In genomic region chr1:153977250-153978240, GRCh38 we compare ENCODE assay signal across 8 cellular contexts. TPM values are rescaled to one million over a fixed set of nuclear protein-coding genes. Genes with fewer than 3 reads are reported as not detected.
DNase-seq lines count a peak whose midpoint lies in the region; ATAC-seq and TF ChIP-seq lines count a peak whose summit lies in the region.

Gene JTB, minus strand, starts transcription at chr1:153977674. Its CDS starts 422 bp downstream, at chr1:153977252.

- H3K27ac ChIP-seq in stomach smooth muscle (ENCODE audit: low read length): peak within 1 kb of the TSS; percentile 78

- H3K9me3 ChIP-seq in stomach smooth muscle (ENCODE audit: control insufficient read depth in 2 of 2, low read length in 2 of 2): no peaks in the 10 kb centered on the region

- H3K4me1 Mint-ChIP-seq in nephron progenitor cell: peaks cover 31% of the 10 kb centered on the region

- no peak for TF ChIP-seq CTCF in nephron progenitor cell (IDR thresholded peaks at IDR 0.05)

- peak within 1 kb of the TSS; percentile 88 for H3K27ac Mint-ChIP-seq in nephron progenitor cell

- H3K4me3 ChIP-seq in stomach smooth muscle (ENCODE audit: low read length in 2 of 2): peak within 1 kb of the TSS; percentile 82 to 98

- H3K36me3 ChIP-seq in stomach smooth muscle (ENCODE audit: control insufficient read depth in 2 of 2, insufficient read depth in 2 of 2, low read length in 2 of 2): peaks cover 16 to 30% of the 10 kb centered on the region in 2 donors

- ATAC-seq in GM21825 (IDR thresholded peaks at IDR 0.05; ENCODE audit: unreplicated experiment): peak; percentile 66

- no peaks in the 10 kb centered on the region for H3K9me3 Mint-ChIP-seq in nephron progenitor cell

- peaks cover 3% of the 10 kb centered on the region for H3K27me3 Mint-ChIP-seq in nephron progenitor cell (ENCODE audit: low read depth, poor library complexity)

- peak within 1 kb of the TSS; percentile 95 for H3K4me3 Mint-ChIP-seq in nephron progenitor cell

- H3K9ac ChIP-seq in stomach smooth muscle (ENCODE audit: low read length in 2 of 2): peak within 1 kb of the TSS; percentile 80 to 90

- no peaks in the 10 kb centered on the region for H3K27me3 ChIP-seq in stomach smooth muscle (ENCODE audit: control insufficient read depth in 1 of 2, insufficient read depth in 2 of 2, low read length in 2 of 2)

- peak; percentile 75 for DNase-seq in DMS153 (lab: John Stamatoyannopoulos, UW)
- peak; percentile 87 for DNase-seq in M059J (ENCODE audit: low read depth)
- peak; percentile 52 for DNase-seq in SIG-M5 (lab: John Stamatoyannopoulos, UW)
- DNase-seq in activated effector memory CD4-positive, alpha-beta T cell treated with anti-CD3 and anti-CD28 coated beads, Interleukin-2, amount 50 U/mL, for 16 hours: peak; percentile 94
- peak; percentile 60 for DNase-seq in fibroblast of the conjunctiva (ENCODE audit: low read depth)
- DNase-seq in nephron progenitor cell: peak; percentile 85

- H3K4me1 ChIP-seq in stomach smooth muscle (ENCODE audit: control insufficient read depth, insufficient read depth, low read length): peaks cover 20% of the 10 kb centered on the region

- H3K36me3 Mint-ChIP-seq in nephron progenitor cell (ENCODE audit: low read depth): peaks cover 54% of the 10 kb centered on the region

RNA-seq across cellular contexts. Expression of gene JTB, which starts in this region (rescaled TPM):
- 367 and 415 TPM in 2 replicates for total RNA-seq in M059J (2014; rRNA removed; shearing (Covaris generic))

Comparison
In these comparisons a context has a peak if more than half of its experiments do, and no peak if none do; other contexts are left out.
1. Peak in every context shown above with its lines: DNase-seq, ATAC-seq, H3K4me3 ChIP-seq and H3K27ac ChIP-seq.